ENCODE assay signal across 2 cellular contexts in genomic region chr5:177373806-177374205, GRCh38.
TF ChIP-seq lines count a peak whose summit lies in the region.

No MANE protein-coding gene starts in this region.

TF ChIP-seq in H1, 55 proteins besides CTCF, POLR2A, EP300 and RAD21:
- TF ChIP-seq CREB1 (IDR thresholded peaks at IDR 0.05) (0 out of 2 replicates have a peak, but pooled peaks have one; percentile 18), PHF8 (conservative IDR thresholded peaks at IDR 0.05; ENCODE audit: low read depth, low read length) (no peak), SRF (IDR thresholded peaks at IDR 0.05; ENCODE audit: low read depth, low read length) (no peak), E2F6 (IDR thresholded peaks at IDR 0.05) (peak; percentile 50; the same call in 1 of the 2 replicates), YY1 (IDR thresholded peaks at IDR 0.05; ENCODE audit: low read depth, low read length) (0 out of 2 replicates have a peak, but pooled peaks have one; percentile 10), NRF1 (IDR thresholded peaks at IDR 0.05; ENCODE audit: low read depth, low read length) (no peak), ASH2L (IDR thresholded peaks at IDR 0.05; ENCODE audit: low read length) (peak; percentile 56)
TF ChIP-seq in H1: peak in this region for 4.

TF ChIP-seq in SK-N-SH, 30 proteins besides CTCF, POLR2A, EP300 and RAD21:
- TF ChIP-seq NFIC (IDR thresholded peaks at IDR 0.05; ENCODE audit: borderline replicate concordance) (no peak), SMC3 (IDR thresholded peaks at IDR 0.05; ENCODE audit: low read depth, low read length) (no peak), RFX5 (IDR thresholded peaks at IDR 0.05; ENCODE audit: low read length) (no peak), MAX (IDR thresholded peaks at IDR 0.05; ENCODE audit: low read depth) (no peak), FOXJ3 (CRISPR knock-in tag; IDR thresholded peaks at IDR 0.05) (no peak), TCF12 (IDR thresholded peaks at IDR 0.05) (no peak), SIN3A (IDR thresholded peaks at IDR 0.05; ENCODE audit: borderline replicate concordance, low read depth, low read length) (no peak), TEAD4 (IDR thresholded peaks at IDR 0.05; ENCODE audit: borderline replicate concordance, insufficient read depth) (no peak), YY1 (IDR thresholded peaks at IDR 0.05; ENCODE audit: low read depth) (no peak), CHD2 (IDR thresholded peaks at IDR 0.05; ENCODE audit: low read length, partially characterized antibody) (no peak), POLR2AphosphoS5 (IDR thresholded peaks at IDR 0.05; ENCODE audit: low read depth, low read length) (no peak), RCOR1 (IDR thresholded peaks at IDR 0.05; ENCODE audit: low read length) (no peak), IRF3 (IDR thresholded peaks at IDR 0.05; ENCODE audit: low read depth, low read length) (no peak)
TF ChIP-seq in SK-N-SH: peak in this region for 0.
